Comparison of ENCODE assay signal across 8 cellular contexts in the genomic region with DNA sequence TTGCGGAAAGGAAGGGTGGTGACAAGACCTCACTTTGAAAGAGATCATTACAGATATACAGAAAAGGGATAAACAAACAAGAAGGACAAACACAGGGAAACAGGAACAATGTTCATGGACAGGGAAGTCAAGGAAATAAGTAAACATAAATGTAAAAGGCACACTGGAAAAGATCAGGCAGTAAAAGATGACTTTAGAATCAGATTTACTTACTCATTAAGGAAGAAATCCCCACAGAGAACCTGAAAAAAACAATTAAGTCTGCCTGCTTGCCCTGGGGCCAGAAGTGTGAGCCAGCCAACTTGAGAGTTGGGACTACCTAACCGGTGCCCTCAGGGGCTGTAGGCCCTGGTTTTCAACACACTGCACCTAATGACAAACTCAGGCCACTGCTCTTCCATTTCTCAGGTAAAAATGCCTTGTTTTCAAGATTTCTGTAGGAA. TPM values are rescaled to one million over a fixed set of nuclear protein-coding genes. Genes with fewer than 3 reads are reported as not detected.
DNase-seq lines count a peak whose midpoint lies in the region; ATAC-seq and TF ChIP-seq lines count a peak whose summit lies in the region.
"Had no signal": no experiment of that assay in that cellular context is flagged by ENCODE, and none has a peak within 500 bp of the region (broad histone marks: within the 10 kb centered on the region; RNA-seq: fewer than 3 reads in every experiment).

No MANE protein-coding gene starts in this region.

- intact Hi-C loops in testis (cut with DNase I; ENCODE audit: low total_unique reads): no loop called here

- H3K27ac ChIP-seq in DND-41 (ENCODE audit: low read length) (no peak overlapping the region), neural progenitor cell (no peak overlapping the region), testis (no peak overlapping the region)

- H3K36me3 ChIP-seq in DND-41 (ENCODE audit: insufficient read depth, low read length): peaks cover 6% of the 10 kb centered on the region
- no peaks in the 10 kb centered on the region for H3K36me3 ChIP-seq in Loucy (ENCODE audit: insufficient read depth, low read length)
- no peaks in the 10 kb centered on the region for H3K36me3 ChIP-seq in neural progenitor cell
- no peaks in the 10 kb centered on the region for H3K36me3 ChIP-seq in testis (ENCODE audit: low read depth, missing control alignments)

- H3K4me3 Mint-ChIP-seq in central memory CD8-positive, alpha-beta T cell: peak overlapping the region; percentile 99
- H3K4me3 Mint-ChIP-seq in neural progenitor cell: peak overlapping the region; percentile 98

- no peak for DNase-seq in DND-41
- no peak for DNase-seq in central memory CD8-positive, alpha-beta T cell (ENCODE audit: low spot score in 2 of 2)
- no peak for DNase-seq in neural progenitor cell (ENCODE audit: low spot score)
- DNase-seq in testis: no peak
- DNase-seq in SW480 (ENCODE audit: low spot score): no peak
- DNase-seq: NCI-H1694 treated with DMSO at 0.1 percent for 48 hours had no signal

- no peaks in the 10 kb centered on the region for H3K27me3 Mint-ChIP-seq in central memory CD8-positive, alpha-beta T cell
- H3K27me3 Mint-ChIP-seq in neural progenitor cell (ENCODE audit: insufficient read depth, low read depth): peaks cover 6% of the 10 kb centered on the region

- peaks cover 66% of the 10 kb centered on the region for H3K79me2 ChIP-seq in DND-41 (ENCODE audit: insufficient read depth, low read length)
- H3K79me2 ChIP-seq in Loucy (ENCODE audit: insufficient read depth, low read length): peaks cover 66% of the 10 kb centered on the region
- peaks cover 62% of the 10 kb centered on the region for H3K79me2 ChIP-seq in neural progenitor cell (ENCODE audit: low read depth)

- H3K4me1 Mint-ChIP-seq in central memory CD8-positive, alpha-beta T cell: peaks cover 74% of the 10 kb centered on the region
- H3K4me1 Mint-ChIP-seq in neural progenitor cell: peaks cover 35% of the 10 kb centered on the region

- no peaks in the 10 kb centered on the region for H3K9me2 ChIP-seq in Loucy (replicated peaks; ENCODE audit: low read depth, low read length)

- H3K9me3 ChIP-seq in DND-41 (ENCODE audit: insufficient read depth, low read length, severe bottlenecking) (no peaks in the 10 kb centered on the region), Loucy (ENCODE audit: insufficient read depth, low read depth, low read length) (no peaks in the 10 kb centered on the region), neural progenitor cell (ENCODE audit: low read depth) (no peaks in the 10 kb centered on the region), testis (no peaks in the 10 kb centered on the region)

- 79 to 90% methylated on average over 2 of the region's 2 CpGs for WGBS in testis, 2 donors

- TF ChIP-seq CTCF in DND-41 (IDR thresholded peaks at IDR 0.05; ENCODE audit: borderline replicate concordance, extremely low read depth, low read length, poor library complexity, severe bottlenecking) (no peak), Loucy (conservative IDR thresholded peaks at IDR 0.05; ENCODE audit: low read length) (no peak), neural progenitor cell (IDR thresholded peaks at IDR 0.05) (no peak), testis (IDR thresholded peaks at IDR 0.05) (no peak)

- peaks cover 40% of the 10 kb centered on the region for H3K36me3 Mint-ChIP-seq in central memory CD8-positive, alpha-beta T cell (ENCODE audit: insufficient read depth)
- no peaks in the 10 kb centered on the region for H3K36me3 Mint-ChIP-seq in neural progenitor cell

- H3K4me3 ChIP-seq in DND-41 (ENCODE audit: low read depth in 1 of 2, low read length in 2 of 2) (peak overlapping the region in 1 of 2 experiments; percentile 80; a peak in 2 of 4 replicates), Loucy (ENCODE audit: low read length, poor library complexity, severe bottlenecking) (peak overlapping the region; percentile 84), neural progenitor cell (peak overlapping the region; percentile 53), testis (no peak overlapping the region)

- H3K27me3 ChIP-seq in DND-41 (ENCODE audit: insufficient read depth, low read length, poor library complexity): no peaks in the 10 kb centered on the region
- no peaks in the 10 kb centered on the region for H3K27me3 ChIP-seq in Loucy (ENCODE audit: insufficient read depth, low read length, poor library complexity, severe bottlenecking)
- peaks cover 25% of the 10 kb centered on the region for H3K27me3 ChIP-seq in neural progenitor cell
- no peaks in the 10 kb centered on the region for H3K27me3 ChIP-seq in testis

- H3K4me2 ChIP-seq in DND-41 (ENCODE audit: insufficient read depth, low read length) (peak overlapping the region; percentile 91), Loucy (ENCODE audit: low read depth, low read length, poor library complexity, severe bottlenecking) (peak overlapping the region; percentile 87), neural progenitor cell (peak overlapping the region; percentile 87)

- no peak for ATAC-seq in DND-41 (ENCODE audit: insufficient read depth, low read depth)
- ATAC-seq in central memory CD8-positive, alpha-beta T cell (replicated peaks; ENCODE audit: extremely low read depth, poor library complexity, severe bottlenecking): no peak
- no peak for ATAC-seq in HG03039 (IDR thresholded peaks at IDR 0.05; ENCODE audit: unreplicated experiment)

- peak overlapping the region; percentile 99 for H3K27ac Mint-ChIP-seq in central memory CD8-positive, alpha-beta T cell (ENCODE audit: low read depth)
- no peak overlapping the region for H3K27ac Mint-ChIP-seq in neural progenitor cell

- no peaks in the 10 kb centered on the region for H3K9me3 Mint-ChIP-seq in central memory CD8-positive, alpha-beta T cell
- no peaks in the 10 kb centered on the region for H3K9me3 Mint-ChIP-seq in neural progenitor cell

- H2AFZ ChIP-seq in DND-41 (ENCODE audit: low read depth, low read length): no peak overlapping the region
- H2AFZ ChIP-seq in Loucy (ENCODE audit: low read length): no peak overlapping the region
- H2AFZ ChIP-seq in neural progenitor cell (replicated peaks): no peak overlapping the region

- peaks cover 17% of the 10 kb centered on the region; the same call in 1 of the 2 replicates for H4K20me1 ChIP-seq in DND-41 (ENCODE audit: insufficient read depth, low read length)
- H4K20me1 ChIP-seq in Loucy (ENCODE audit: insufficient read depth, low read length, poor library complexity, severe bottlenecking): peaks cover 36% of the 10 kb centered on the region
- peaks cover 11% of the 10 kb centered on the region for H4K20me1 ChIP-seq in neural progenitor cell (ENCODE audit: low read depth)

- peaks cover 61% of the 10 kb centered on the region for H3K4me1 ChIP-seq in DND-41 (ENCODE audit: insufficient read depth, low read length)
- peaks cover 67% of the 10 kb centered on the region for H3K4me1 ChIP-seq in Loucy (ENCODE audit: insufficient read depth, low read length, poor library complexity, severe bottlenecking)
- H3K4me1 ChIP-seq in neural progenitor cell: peaks cover 13% of the 10 kb centered on the region
- peaks cover 40% of the 10 kb centered on the region for H3K4me1 ChIP-seq in testis

- no peak for TF ChIP-seq POLR2A in testis (IDR thresholded peaks at IDR 0.05)

- no peaks in the 10 kb centered on the region for H3F3A ChIP-seq in Loucy (ENCODE audit: low read depth)
- H3F3A ChIP-seq in neural progenitor cell (ENCODE audit: low read depth): no peaks in the 10 kb centered on the region

- H3K9ac ChIP-seq in DND-41 (ENCODE audit: low read depth, low read length) (peak overlapping the region; percentile 63), Loucy (ENCODE audit: low read depth, low read length, poor library complexity, severe bottlenecking) (peak overlapping the region; percentile 81), neural progenitor cell (no peak overlapping the region)

RNA-seq across cellular contexts. Expression of gene APMAP, which starts 1.7 kb away (rescaled TPM):
- 71.7 and 88.0 TPM in 2 replicates for total RNA-seq in neural progenitor cell (ENCODE audit: low replicate concordance)
- 100 to 1,000 TPM in 1 of 2 donors, 10 to 100 TPM in 1; 92.3 to 105 TPM for total RNA-seq in testis
- polyA plus RNA-seq in testis (ENCODE audit: insufficient read depth, low read depth, low replicate concordance): 135 TPM

RNA-seq across cellular contexts. Expression of gene CST7, which starts 41.8 kb away (rescaled TPM):
- total RNA-seq in neural progenitor cell (ENCODE audit: low replicate concordance) (not detected in 2 replicates), testis (under 1 TPM in 1 of 2 donors, not detected in 1; 0.56 TPM)
- 4.1 TPM for polyA plus RNA-seq in testis (ENCODE audit: insufficient read depth, low read depth, low replicate concordance)

Comparison
In these comparisons a context has a peak if more than half of its experiments do, and no peak if none do; other contexts are left out.
1. H3K4me3 ChIP-seq: peak in Loucy (single experiment) and neural progenitor cell (single experiment); none in testis (0 of 2).
2. Peak in every context shown above with its lines, with median percentiles within 50 percentile points of each other: H3K4me2 ChIP-seq.